In the genomic region with DNA sequence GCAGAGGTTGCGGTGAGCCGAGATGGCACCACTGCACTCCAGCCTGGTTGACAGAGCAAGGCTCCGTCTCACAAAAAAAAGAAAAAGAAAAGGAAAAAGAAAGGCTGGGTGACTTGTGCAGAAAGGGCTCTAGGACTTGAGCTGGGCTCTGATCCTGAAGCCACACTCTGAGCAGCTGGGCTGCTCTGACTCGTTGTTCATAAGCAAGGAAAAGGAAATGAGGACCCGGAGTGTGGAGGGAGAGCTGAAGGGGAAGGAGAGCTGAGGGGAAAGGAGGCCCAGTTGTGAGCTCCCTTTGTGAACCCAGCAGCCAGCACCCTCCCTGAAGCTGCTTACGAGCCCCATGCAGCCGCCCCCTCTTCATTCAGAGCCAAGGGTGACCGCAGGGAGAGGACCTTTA, we compare ENCODE assay signal across 9 cellular contexts. TPM values are rescaled to one million over a fixed set of nuclear protein-coding genes. Genes with fewer than 3 reads are reported as not detected.
A peak's percentile ranks its signal among the peaks of the same experiment; 100 is the strongest.
DNase-seq lines count a peak whose midpoint lies in the region; ATAC-seq and TF ChIP-seq lines count a peak whose summit lies in the region.
"Had no signal": no experiment of that assay in that cellular context is flagged by ENCODE, and none has a peak within 500 bp of the region (broad histone marks: within the 10 kb centered on the region; RNA-seq: fewer than 3 reads in every experiment).

No MANE protein-coding gene starts in this region.

- peak overlapping the region; percentile 70 for H3K4me3 Mint-ChIP-seq in central memory CD8-positive, alpha-beta T cell
- H3K4me3 Mint-ChIP-seq in nephron progenitor cell: no peak overlapping the region

- DNase-seq in central memory CD8-positive, alpha-beta T cell (ENCODE audit: low spot score in 2 of 2): no peak
- DNase-seq in nephron progenitor cell (no peak), NCI-H1417 treated with DMSO at 0.1 percent for 48 hours (lab: John Stamatoyannopoulos, UW) (no peak), HuH-7 (ENCODE audit: low spot score) (no peak), SKM-1 (lab: John Stamatoyannopoulos, UW; ENCODE audit: unreplicated experiment) (no peak), H4 (ENCODE audit: low spot score) (no peak)

- no peaks in the 10 kb centered on the region for H3K9me3 ChIP-seq in BLaER1 treated with 17β-estradiol and CSF1 and Interleukin-3, amounts not matched to agents 10 nM and 100 nM (replicated peaks in 1 of 11)

- peak overlapping the region; percentile 57 for H3K27ac Mint-ChIP-seq in central memory CD8-positive, alpha-beta T cell (ENCODE audit: low read depth)
- peak overlapping the region; percentile 97 for H3K27ac Mint-ChIP-seq in nephron progenitor cell

- H3K9me3 Mint-ChIP-seq in central memory CD8-positive, alpha-beta T cell: no peaks in the 10 kb centered on the region
- no peaks in the 10 kb centered on the region for H3K9me3 Mint-ChIP-seq in nephron progenitor cell

- H3K4me2 ChIP-seq in BLaER1 treated with 17β-estradiol and CSF1 and Interleukin-3, amounts not matched to agents 10 nM and 100 nM: peak overlapping the region; percentile 87 to 99 (median 95)
- peak overlapping the region; percentile 39; the same call in 1 of the 2 replicates for H3K4me2 ChIP-seq in KMS-11

- peak overlapping the region; percentile 74 to 94 (median 81) for H3K27ac ChIP-seq in BLaER1 treated with 17β-estradiol and CSF1 and Interleukin-3, amounts not matched to agents 10 nM and 100 nM
- H3K27ac ChIP-seq in KMS-11: no peak overlapping the region

- H3K36me3 Mint-ChIP-seq in central memory CD8-positive, alpha-beta T cell (ENCODE audit: insufficient read depth): peaks cover 8% of the 10 kb centered on the region
- H3K36me3 Mint-ChIP-seq in nephron progenitor cell (ENCODE audit: low read depth): peaks cover 11% of the 10 kb centered on the region

- no peaks in the 10 kb centered on the region for H3K79me2 ChIP-seq in KMS-11 (ENCODE audit: insufficient read depth, low read depth)

- peak overlapping the region in 8 of 10 experiments; percentile 5 to 45 (median 32); a peak in 14 of 20 replicates for H3K4me3 ChIP-seq in BLaER1 treated with 17β-estradiol and CSF1 and Interleukin-3, amounts not matched to agents 10 nM and 100 nM
- H3K4me3 ChIP-seq in KMS-11 (IDR thresholded peaks at IDR 0.05; ENCODE audit: insufficient read depth, low read depth, low read length): no peak overlapping the region

- peaks cover 90 to 94% (median 92%) of the 10 kb centered on the region in 10 experiments for H3K4me1 ChIP-seq in BLaER1 treated with 17β-estradiol and CSF1 and Interleukin-3, amounts not matched to agents 10 nM and 100 nM
- H3K4me1 ChIP-seq in KMS-11 (ENCODE audit: low read depth, poor library complexity, severe bottlenecking): peaks cover 47% of the 10 kb centered on the region

- TF ChIP-seq CTCF in KMS-11 (conservative IDR thresholded peaks at IDR 0.05; ENCODE audit: low read depth, low read length) (no peak), nephron progenitor cell (IDR thresholded peaks at IDR 0.05) (no peak)

- peak overlapping the region; percentile 62 to 88 (median 72) for H3K9ac ChIP-seq in BLaER1 treated with 17β-estradiol and CSF1 and Interleukin-3, amounts not matched to agents 10 nM and 100 nM
- no peak overlapping the region for H3K9ac ChIP-seq in KMS-11

- no peaks in the 10 kb centered on the region for H3K27me3 Mint-ChIP-seq in central memory CD8-positive, alpha-beta T cell
- H3K27me3 Mint-ChIP-seq in nephron progenitor cell (ENCODE audit: low read depth, poor library complexity): no peaks in the 10 kb centered on the region

- peak; percentile 5 for ATAC-seq in central memory CD8-positive, alpha-beta T cell (replicated peaks; ENCODE audit: extremely low read depth, poor library complexity, severe bottlenecking)

- H3K36me3 ChIP-seq in BLaER1 treated with 17β-estradiol and CSF1 and Interleukin-3, amounts not matched to agents 10 nM and 100 nM: peaks cover 12 to 70% (median 51%) of the 10 kb centered on the region in 11 experiments
- H3K36me3 ChIP-seq in KMS-11 (ENCODE audit: insufficient read depth): no peaks in the 10 kb centered on the region

- H4K20me1 ChIP-seq in BLaER1 treated with 17β-estradiol and CSF1 and Interleukin-3, amounts not matched to agents 10 nM and 100 nM: peaks cover 0 to 11% (median 0%) of the 10 kb centered on the region in 11 experiments; a peak in 4 of 22 replicates
- H4K20me1 ChIP-seq in KMS-11 (ENCODE audit: insufficient read depth): no peaks in the 10 kb centered on the region

- H2AFZ ChIP-seq in KMS-11 (ENCODE audit: low read depth): no peak overlapping the region

- H3K4me1 Mint-ChIP-seq in central memory CD8-positive, alpha-beta T cell: peaks cover 57% of the 10 kb centered on the region
- H3K4me1 Mint-ChIP-seq in nephron progenitor cell: peaks cover 34% of the 10 kb centered on the region

- no peaks in the 10 kb centered on the region for H3K27me3 ChIP-seq in BLaER1 treated with 17β-estradiol and CSF1 and Interleukin-3, amounts not matched to agents 10 nM and 100 nM
- H3K27me3 ChIP-seq in KMS-11 (ENCODE audit: insufficient read depth, low read depth): no peaks in the 10 kb centered on the region

RNA-seq across cellular contexts. Expression of a gene that starts 12.4 kb away (rescaled TPM):
- 6.9 and 14.7 TPM in 2 replicates for total RNA-seq in H4 (2014; rRNA removed; shearing (Covaris generic))

RNA-seq across cellular contexts. Expression of a gene that starts 18.5 kb away (rescaled TPM):
- 8.2 and 31.3 TPM in 2 replicates for total RNA-seq in H4 (2014; rRNA removed; shearing (Covaris generic))

RNA-seq across cellular contexts. Expression of a gene that starts 31.4 kb away (rescaled TPM):
- 9.0 and 9.3 TPM in 2 replicates for total RNA-seq in H4 (2014; rRNA removed; shearing (Covaris generic))

RNA-seq across cellular contexts. Expression of a gene that starts 47.2 kb away (rescaled TPM):
- not detected in 2 replicates for total RNA-seq in H4 (2014; rRNA removed; shearing (Covaris generic))
- total RNA-seq: NCI-H460 had no signal

RNA-seq across cellular contexts. Expression of a gene that starts 48.3 kb away (rescaled TPM):
- 1,239 and 1,549 TPM in 2 replicates for total RNA-seq in H4 (2014; rRNA removed; shearing (Covaris generic))
